8 cellular contexts compared by ENCODE assay signal in genomic region chr7:36119005-36119711, GRCh38. TPM values are rescaled to one million over a fixed set of nuclear protein-coding genes. Genes with fewer than 3 reads are reported as not detected.
DNase-seq lines count a peak whose midpoint lies in the region; ATAC-seq and TF ChIP-seq lines count a peak whose summit lies in the region.

No MANE protein-coding gene starts in this region.

- TF ChIP-seq EP300 in gastroesophageal sphincter (IDR thresholded peaks at IDR 0.05) = no peak

- H3K27me3 ChIP-seq in HL-60 (ENCODE audit: insufficient read depth, poor library complexity, severe bottlenecking) (no peaks in the 10 kb centered on the region), SJSA1 (replicated peaks) (no peaks in the 10 kb centered on the region), gastroesophageal sphincter (no peaks in the 10 kb centered on the region), spleen (replicated peaks in 1 of 7) (peaks cover 0 to 5% (median 0%) of the 10 kb centered on the region in 7 donors)

- ATAC-seq in gastroesophageal sphincter = peak; percentile 77

- TF ChIP-seq POLR2A in gastroesophageal sphincter (IDR thresholded peaks at IDR 0.05) (no peak), spleen (IDR thresholded peaks at IDR 0.05) (no peak)

- H3K9me3 ChIP-seq in SJSA1 (replicated peaks) (no peaks in the 10 kb centered on the region), gastroesophageal sphincter (no peaks in the 10 kb centered on the region), spleen (peaks cover 0 to 8% (median 0%) of the 10 kb centered on the region in 8 donors)

- WGBS in gastroesophageal sphincter (ENCODE audit: low coverage in 1 of 2), 2 donors = 59 to 61% methylated on average over 3 to 6 of the region's 7 CpGs
- WGBS in spleen, 5 donors = 43 to 76% (median 58%) methylated on average over 7 of the region's 7 CpGs

- H3K36me3 ChIP-seq in SJSA1 = no peaks in the 10 kb centered on the region
- no peaks in the 10 kb centered on the region for H3K36me3 ChIP-seq in gastroesophageal sphincter
- no peaks in the 10 kb centered on the region for H3K36me3 ChIP-seq in spleen

- peak; percentile 91 to 96 for DNase-seq in HL-60 (ENCODE audit: low read depth in 1 of 2, low spot score in 1 of 2)
- DNase-seq in SJSA1 (ENCODE audit: low read depth in 1 of 2, low spot score in 2 of 2) = peak in 1 of 2 experiments; percentile 74
- DNase-seq in spleen = no peak
- DNase-seq in iPS-NIHi11 (ENCODE audit: low spot score) = no peak
- DNase-seq in NCI-H1436 (lab: John Stamatoyannopoulos, UW) = no peak
- no peak for DNase-seq in NCI-H1105 treated with DMSO at 0.1 percent for 48 hours (lab: John Stamatoyannopoulos, UW)
- DNase-seq in activated CD8-positive, alpha-beta memory T cell treated with anti-CD3 and anti-CD28 coated beads, Interleukin-2, amount 50 U/mL, for 4 hours = no peak

- intact Hi-C loops in spleen (cut with DNase I; ENCODE audit: low total_unique reads) = no loop called here

- peaks cover 61% of the 10 kb centered on the region for H3K4me1 ChIP-seq in SJSA1 (replicated peaks)
- H3K4me1 ChIP-seq in gastroesophageal sphincter = peaks cover 0 to 31% (median 0%) of the 10 kb centered on the region in 3 donors
- peaks cover 5 to 54% (median 26%) of the 10 kb centered on the region in 6 donors for H3K4me1 ChIP-seq in spleen

- H3K27ac ChIP-seq in HL-60 (replicated peaks) (peak overlapping the region; percentile 56), SJSA1 (peak overlapping the region; percentile 30; the same call in 1 of the 2 replicates), gastroesophageal sphincter (no peak overlapping the region), spleen (peak overlapping the region in 7 of 8 donors; percentile 3 to 80 (median 70))

- TF ChIP-seq CTCF in HL-60 (IDR thresholded peaks at IDR 0.05; ENCODE audit: insufficient read depth, low read length) (no peak), gastroesophageal sphincter (IDR thresholded peaks at IDR 0.05) (no peak), spleen (IDR thresholded peaks at IDR 0.05 in 8 of 11, conservative IDR thresholded peaks at IDR 0.05 in 3 of 11) (no peak)

- no peak overlapping the region for H3K4me3 ChIP-seq in HL-60 (replicated peaks; ENCODE audit: insufficient read depth, low read length)
- no peak overlapping the region for H3K4me3 ChIP-seq in SJSA1
- H3K4me3 ChIP-seq in gastroesophageal sphincter = no peak overlapping the region
- H3K4me3 ChIP-seq in spleen = peak overlapping the region in 1 of 8 donors; percentile 11

RNA-seq across cellular contexts. Expression of gene EEPD1, which starts 33.9 kb away (rescaled TPM):
- total RNA-seq in SJSA1 (2014; rRNA removed; shearing (Covaris generic)) = 12.4 and 27.6 TPM in 2 replicates
- total RNA-seq in gastroesophageal sphincter (10 to 100 TPM; 12.4 to 36.2 (median 20.4) TPM), spleen (10 to 100 TPM in 6 of 7 donors, 1 to 10 TPM in 1; 8.9 to 23.4 (median 15.0) TPM)
- polyA plus RNA-seq in spleen = 10 to 100 TPM in 2 of 3 donors, 1 to 10 TPM in 1; 7.7 to 18.4 (median 14.2) TPM

Comparison
In these comparisons a context has a peak if more than half of its experiments do, and no peak if none do; other contexts are left out.
1. DNase-seq: peak in HL-60 (2 of 2); none in spleen (single experiment), iPS-NIHi11 (single experiment), NCI-H1436 (single experiment), NCI-H1105 treated with DMSO at 0.1 percent for 48 hours (single experiment) and activated CD8-positive, alpha-beta memory T cell treated with anti-CD3 and anti-CD28 coated beads, Interleukin-2, amount 50 U/mL, for 4 hours (single experiment).
2. H3K27ac ChIP-seq: peak in HL-60 (single experiment), SJSA1 (single experiment) and spleen (7 of 8); none in gastroesophageal sphincter (0 of 4).